In genomic region chr4:94168321-94168720, GRCh38 we compare ENCODE assay signal across 22 cellular contexts. TPM values are rescaled to one million over a fixed set of nuclear protein-coding genes. Genes with fewer than 3 reads are reported as not detected.
DNase-seq lines count a peak whose midpoint lies in the region; ATAC-seq and TF ChIP-seq lines count a peak whose summit lies in the region.
"Had no signal": no experiment of that assay in that cellular context is flagged by ENCODE, and none has a peak within 500 bp of the region (broad histone marks: within the 10 kb centered on the region; RNA-seq: fewer than 3 reads in every experiment).

No MANE protein-coding gene starts in this region.

- no peak for TF ChIP-seq RAD21 in IMR-90 (IDR thresholded peaks at IDR 0.05; ENCODE audit: low read length)

- no peaks in the 10 kb centered on the region for H3K79me1 ChIP-seq in IMR-90 (ENCODE audit: low read depth in 1 of 2, low read length in 2 of 2)
- no peaks in the 10 kb centered on the region for H3K79me1 ChIP-seq in mesendoderm (ENCODE audit: low read length)

- H3K18ac ChIP-seq in IMR-90 (ENCODE audit: low read depth, low read length) (no peak overlapping the region), mesendoderm (ENCODE audit: low read length) (no peak overlapping the region)

- H3K4ac ChIP-seq in IMR-90 (ENCODE audit: low read depth, low read length) (no peak overlapping the region), mesendoderm (ENCODE audit: low read depth, low read length) (no peak overlapping the region)

- no peaks in the 10 kb centered on the region for H3K79me2 ChIP-seq in mesendoderm (ENCODE audit: control insufficient read depth, insufficient read depth, low read length)

- no peak overlapping the region for H2AK9ac ChIP-seq in IMR-90 (replicated peaks; ENCODE audit: low read depth, low read length, poor library complexity)

- in situ Hi-C loops in IMR-90 (cut with MboI; ENCODE audit: low sequenced_read_pairs) (no loop called here), brain microvascular endothelial cell (cut with HindIII; ENCODE audit: low pct_ligation_motif_present, low sequenced_read_pairs) (no loop called here)

- H3K4me3 ChIP-seq in IMR-90 (ENCODE audit: insufficient read depth, low read depth, low read length) = no peak overlapping the region
- H3K4me3 ChIP-seq in brain microvascular endothelial cell (ENCODE audit: low read depth, low read length) = no peak overlapping the region
- no peak overlapping the region for H3K4me3 ChIP-seq in mesendoderm (ENCODE audit: low read length)
- no peak overlapping the region for H3K4me3 ChIP-seq in dorsolateral prefrontal cortex
- H3K4me3 ChIP-seq: HAP-1, SJSA1 had no signal

- H3K27me3 ChIP-seq in IMR-90 (ENCODE audit: control insufficient read depth, insufficient read depth, low read length) (no peaks in the 10 kb centered on the region), brain microvascular endothelial cell (replicated peaks) (no peaks in the 10 kb centered on the region), mesendoderm (ENCODE audit: insufficient read depth, low read length, poor library complexity) (no peaks in the 10 kb centered on the region), dorsolateral prefrontal cortex (peaks cover 0 to 7% (median 0%) of the 10 kb centered on the region in 45 donors)
- H3K27me3 ChIP-seq: BE2C, SJSA1 had no signal

- no peak overlapping the region for H2BK15ac ChIP-seq in IMR-90 (ENCODE audit: low read depth, low read length)
- no peak overlapping the region for H2BK15ac ChIP-seq in mesendoderm (replicated peaks; ENCODE audit: low read depth)

- H3K9me3 ChIP-seq in IMR-90 (ENCODE audit: control insufficient read depth, insufficient read depth, low read length) = no peaks in the 10 kb centered on the region
- H3K9me3 ChIP-seq: BE2C, HAP-1, SJSA1 had no signal

- H2BK5ac ChIP-seq in IMR-90 (ENCODE audit: low read depth, low read length, poor library complexity, severe bottlenecking) (no peak overlapping the region), mesendoderm (ENCODE audit: low read length) (peak overlapping the region; percentile 17)

- POLR2A ChIA-PET in IMR-90 (lab: Charles Lee; ENCODE audit: unreplicated experiment) = interaction anchor here (0.7 kb wide), 1 partner anchor 249 kb away, joined by 10 read pairs; no protein-coding TSS in a partner anchor

- dilution Hi-C loops in IMR-90 (cut with HindIII; ENCODE audit: low sequenced_read_pairs, unreplicated experiment) = no loop called here

- H3K14ac ChIP-seq in IMR-90 (replicated peaks; ENCODE audit: low read depth, low read length) = no peak overlapping the region

- no peak overlapping the region for H4K91ac ChIP-seq in IMR-90 (ENCODE audit: insufficient read depth, low read depth, low read length)

- H3K23ac ChIP-seq in IMR-90 (ENCODE audit: low read depth, low read length) (no peak overlapping the region), mesendoderm (ENCODE audit: low read length) (no peak overlapping the region)

- no peak for TF ChIP-seq POLR2A in IMR-90 (IDR thresholded peaks at IDR 0.05; ENCODE audit: low read depth, low read length)

- H3K4me1 ChIP-seq in IMR-90 (ENCODE audit: control insufficient read depth, insufficient read depth, low read length) (no peaks in the 10 kb centered on the region), mesendoderm (ENCODE audit: control insufficient read depth, low read depth, low read length) (peaks cover 2% of the 10 kb centered on the region)
- H3K4me1 ChIP-seq: BE2C, HAP-1, SJSA1 had no signal

- intact Hi-C loops in IMR-90 (cut with micrococcal nuclease) = no loop called here
- intact Hi-C loops in dorsolateral prefrontal cortex (cut with DNase I) = no loop called here

- no peak overlapping the region for H2BK120ac ChIP-seq in IMR-90 (ENCODE audit: low read depth, low read length)
- no peak overlapping the region for H2BK120ac ChIP-seq in mesendoderm (ENCODE audit: low read depth, low read length)

- ATAC-seq in IMR-90 (ENCODE audit: low read depth) (peak; percentile 40; the same call in 1 of the 2 replicates), GM19395 (IDR thresholded peaks at IDR 0.05; ENCODE audit: unreplicated experiment) (no peak)

- no peak overlapping the region for H3K27ac ChIP-seq in IMR-90 (ENCODE audit: insufficient read depth, low read length)
- no peak overlapping the region for H3K27ac ChIP-seq in brain microvascular endothelial cell
- H3K27ac ChIP-seq in mesendoderm (ENCODE audit: low read depth, low read length) = no peak overlapping the region
- H3K27ac ChIP-seq in dorsolateral prefrontal cortex = no peak overlapping the region
- H3K27ac ChIP-seq: SJSA1 had no signal

- H3K36me3 ChIP-seq in IMR-90 (ENCODE audit: control insufficient read depth, insufficient read depth, low read length) (no peaks in the 10 kb centered on the region), brain microvascular endothelial cell (replicated peaks) (no peaks in the 10 kb centered on the region), mesendoderm (ENCODE audit: control insufficient read depth, insufficient read depth, low read length) (no peaks in the 10 kb centered on the region)
- H3K36me3 ChIP-seq: BE2C, HAP-1, SJSA1 had no signal

- no peaks in the 10 kb centered on the region for H3K9me1 ChIP-seq in IMR-90 (ENCODE audit: insufficient read depth, low read length)

- no peak overlapping the region for H2BK20ac ChIP-seq in IMR-90 (ENCODE audit: low read depth, low read length)

- no peak overlapping the region for H2AK5ac ChIP-seq in IMR-90 (ENCODE audit: low read depth, low read length)
- no peak overlapping the region for H2AK5ac ChIP-seq in mesendoderm (ENCODE audit: low read length)

- CTCF ChIA-PET in IMR-90 (lab: Yijun Ruan, JAX) = no interaction called here

- TF ChIP-seq CTCF in IMR-90 (conservative IDR thresholded peaks at IDR 0.05; ENCODE audit: low read depth, low read length) = no peak
- TF ChIP-seq CTCF in brain microvascular endothelial cell (IDR thresholded peaks at IDR 0.05; ENCODE audit: low read depth, low read length, missing control alignments) = no peak
- no peak for TF ChIP-seq CTCF in dorsolateral prefrontal cortex (IDR thresholded peaks at IDR 0.05 in 54 of 56, conservative IDR thresholded peaks at IDR 0.05 in 2 of 56; ENCODE audit: low read depth in 1 of 56, partially characterized antibody in 56 of 56)

- 80% methylated on average over 1 of the region's 2 CpGs; no CpG with 5 or more reads in 1 of the 2 experiments for WGBS in IMR-90 (ENCODE audit: extremely low coverage in 2 of 2, insufficient read length in 1 of 2), 2 experiments
- no CpG with 5 or more reads among the region's 2 CpGs for WGBS in mesendoderm (ENCODE audit: extremely low coverage, insufficient coverage, low lambda C conversion rate)

- H3K4me2 ChIP-seq in IMR-90 (ENCODE audit: low read depth, low read length) (no peak overlapping the region), mesendoderm (ENCODE audit: low read length) (no peak overlapping the region)

- no peak overlapping the region for H2AFZ ChIP-seq in IMR-90 (replicated peaks; ENCODE audit: low read length, poor library complexity)

- H3K9ac ChIP-seq in IMR-90 (ENCODE audit: low read depth, low read length) = no peak overlapping the region
- H3K9ac ChIP-seq in mesendoderm (ENCODE audit: low read length) = no peak overlapping the region

- peak; percentile 9 for DNase-seq in AG08396 (ENCODE audit: low spot score)
- DNase-seq in IMR-90 = no peak
- DNase-seq in brain microvascular endothelial cell = peak; percentile 3
- DNase-seq in mesendoderm = peak; percentile 57
- no peak for DNase-seq in hippocampal formation (lab: John Stamatoyannopoulos, UW)
- DNase-seq in dorsolateral prefrontal cortex = no peak
- DNase-seq: BE2C; Calu3; CD8-positive, alpha-beta memory T cell; DMS79 treated with DMSO at 0.1 percent for 48 hours; HFFc6; NCI-H1048; NCI-H1417; NCI-H1694; NCI-H2029 treated with DMSO at 0.1 percent for 48 hours; NCI-H510A; NCI-H69; Right ventricle myocardium superior; RPMI8226 had no signal

- no peak overlapping the region for H4K5ac ChIP-seq in IMR-90 (ENCODE audit: low read depth, low read length)
- H4K5ac ChIP-seq in mesendoderm (ENCODE audit: low read length) = no peak overlapping the region

- H3K56ac ChIP-seq in IMR-90 (ENCODE audit: extremely low read depth, insufficient read depth, low read length) (no peak overlapping the region), mesendoderm (ENCODE audit: low read length) (no peak overlapping the region)

- no TSS peak for BruUV-seq in IMR-90 (replicated peaks; lab: Mats Ljungman, UMichigan)

- H4K8ac ChIP-seq in IMR-90 (ENCODE audit: low read depth in 2 of 2, low read length in 2 of 2) (no peak overlapping the region), mesendoderm (ENCODE audit: low read depth, low read length) (no peak overlapping the region)

- no peaks in the 10 kb centered on the region for H4K20me1 ChIP-seq in IMR-90 (ENCODE audit: insufficient read depth, low read length)

TF ChIP-seq in IMR-90, 13 proteins besides CTCF, POLR2A, EP300 and RAD21 (continues in another document):
- TF ChIP-seq, protein P1, sequence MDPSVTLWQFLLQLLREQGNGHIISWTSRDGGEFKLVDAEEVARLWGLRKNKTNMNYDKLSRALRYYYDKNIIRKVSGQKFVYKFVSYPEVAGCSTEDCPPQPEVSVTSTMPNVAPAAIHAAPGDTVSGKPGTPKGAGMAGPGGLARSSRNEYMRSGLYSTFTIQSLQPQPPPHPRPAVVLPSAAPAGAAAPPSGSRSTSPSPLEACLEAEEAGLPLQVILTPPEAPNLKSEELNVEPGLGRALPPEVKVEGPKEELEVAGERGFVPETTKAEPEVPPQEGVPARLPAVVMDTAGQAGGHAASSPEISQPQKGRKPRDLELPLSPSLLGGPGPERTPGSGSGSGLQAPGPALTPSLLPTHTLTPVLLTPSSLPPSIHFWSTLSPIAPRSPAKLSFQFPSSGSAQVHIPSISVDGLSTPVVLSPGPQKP (IDR thresholded peaks at IDR 0.05; ENCODE audit: borderline replicate concordance, low read depth, low read length) = no peak
- TF ChIP-seq SMC3 (IDR thresholded peaks at IDR 0.05; ENCODE audit: low read depth, low read length) (no peak), RCOR1 (IDR thresholded peaks at IDR 0.05; ENCODE audit: insufficient replicate concordance, low read length) (no peak), USF2 (IDR thresholded peaks at IDR 0.05; ENCODE audit: low read depth, low read length) (no peak), BHLHE40 (IDR thresholded peaks at IDR 0.05; ENCODE audit: low read depth, low read length) (no peak), CEBPB (IDR thresholded peaks at IDR 0.05; ENCODE audit: low read depth, low read length) (no peak)

RNA-seq across cellular contexts. Expression of gene SMARCAD1, which starts 39.3 kb away (rescaled TPM):
- total RNA-seq in IMR-90 (2012; rRNA removed) (35.3 and 45.3 TPM in 2 replicates), dorsolateral prefrontal cortex (10 to 100 TPM; 21.5 to 41.8 (median 31.9) TPM)
- 10.5 and 12.3 TPM in 2 replicates for polyA plus RNA-seq in IMR-90 (2012; rRNA removed)
- polyA plus RNA-seq in IMR-90 (2012; cell fraction: cytosol; rRNA removed) = 1.1 and 1.5 TPM in 2 replicates
- polyA plus RNA-seq in IMR-90 (2012; cell fraction: nucleus; rRNA removed; ENCODE audit: low replicate concordance) = 2.7 and 24.2 TPM in 2 replicates
- 53.3 TPM for polyA plus RNA-seq in mesendoderm (2013, experiment 1 of 2)
- 52.3 TPM for polyA plus RNA-seq in mesendoderm (2013, experiment 2 of 2)

Comparison
In these comparisons a context has a peak if more than half of its experiments do, and no peak if none do; other contexts are left out.
1. DNase-seq: peak in AG08396 (single experiment), brain microvascular endothelial cell (single experiment) and mesendoderm (single experiment); none in IMR-90 (single experiment), hippocampal formation (0 of 2) and dorsolateral prefrontal cortex (0 of 10).